In genomic region chr22:26889794-26890193, GRCh38 we compare ENCODE assay signal across 28 cellular contexts.
DNase-seq lines count a peak whose midpoint lies in the region; ATAC-seq and TF ChIP-seq lines count a peak whose summit lies in the region.
"Had no signal": no experiment of that assay in that cellular context is flagged by ENCODE, and none has a peak within 500 bp of the region (broad histone marks: within the 10 kb centered on the region; RNA-seq: fewer than 3 reads in every experiment).

No MANE protein-coding gene starts in this region.

- ATAC-seq in GM21360 (IDR thresholded peaks at IDR 0.05; ENCODE audit: unreplicated experiment) = no peak
- no peak for ATAC-seq in GM18867 (IDR thresholded peaks at IDR 0.05; ENCODE audit: unreplicated experiment)
- ATAC-seq: activated CD8-positive, alpha-beta memory T cell treated with anti-CD3 and anti-CD28 coated beads, Interleukin-2, amount 10 ng/mL, durations not matched to agents 7 days and 5 days; gastroesophageal sphincter; stimulated activated naive CD8-positive, alpha-beta T cell treated with anti-CD3 and anti-CD28 coated beads, Interleukin-15, Interleukin-2, amounts not matched to agents 100 U/mL and 50 U/mL, for 24 hours; T-helper 17 cell had no signal

- H3K9ac ChIP-seq in neural cell (ENCODE audit: low read length) (no peak overlapping the region), mammary epithelial cell (ENCODE audit: insufficient read depth, low read length) (no peak overlapping the region)

- H3K4me2 ChIP-seq in neural cell (ENCODE audit: low read length) (no peak overlapping the region), mammary epithelial cell (ENCODE audit: insufficient read depth, low read depth, low read length) (no peak overlapping the region)
- H3K4me2 ChIP-seq: hepatocyte had no signal

- peak; percentile 21 for DNase-seq in EH (ENCODE audit: low read depth)
- DNase-seq in NOMO-1 (lab: John Stamatoyannopoulos, UW; ENCODE audit: unreplicated experiment in 2 of 2) = peak; percentile 39 to 56
- peak; percentile 78 for DNase-seq in esophagus muscularis mucosa (ENCODE audit: extremely low spot score)
- DNase-seq in mammary epithelial cell = no peak
- DNase-seq: activated CD4-positive, CD25-positive, alpha-beta regulatory T cell; activated CD8-positive, alpha-beta memory T cell treated with anti-CD3 and anti-CD28 coated beads, Interleukin-2, amount 10 ng/mL, durations not matched to agents 7 days and 5 days; activated gamma-delta T cell treated with Interleukin-2 at 50 U/mL for 16 hours; activated naive CD8-positive, alpha-beta T cell treated with anti-CD3 and anti-CD28 coated beads, Interleukin-2, amount 10 ng/mL, durations not matched to agents 7 days and 5 days; activated T-cell treated with anti-CD3 and anti-CD28 coated beads, Interleukin-2, amount 50 U/mL, for 48 hours; CD8-positive, alpha-beta memory T cell; dermis blood vessel endothelial cell; DMS 273 treated with DMSO at 0.1 percent for 48 hours; NCI-H1092; NCI-H1694 treated with DMSO at 0.1 percent for 48 hours; NCI-H446 treated with DMSO at 0.1 percent for 48 hours; NCI-H82; OCI-M1; small intestine; stimulated activated CD4-positive, alpha-beta T cell treated with anti-CD3 and anti-CD28 coated beads, Interleukin-1b, Interleukin-23, amount 100 ng/mL, for 48 hours; stimulated activated naive CD8-positive, alpha-beta T cell treated with anti-CD3 and anti-CD28 coated beads, Interleukin-15, Interleukin-2, amounts not matched to agents 100 U/mL and 50 U/mL, for 24 hours; T-helper 17 cell had no signal

- H3F3A ChIP-seq in neural cell (ENCODE audit: insufficient read depth, low read length, poor library complexity, severe bottlenecking) = no peaks in the 10 kb centered on the region

- no peak for TF ChIP-seq POLR2A in esophagus muscularis mucosa (IDR thresholded peaks at IDR 0.05; ENCODE audit: low read depth)

- CTCF ChIA-PET in mammary epithelial cell (lab: Charles Lee; ENCODE audit: low non-redundant PET) = no interaction called here

- 82% methylated on average over 7 of the region's 7 CpGs for WGBS in esophagus muscularis mucosa
- 90% methylated on average over 7 of the region's 7 CpGs for WGBS in mammary epithelial cell (ENCODE audit: low coverage, missing lambda C conversion rate)

- H3K79me2 ChIP-seq in neural cell (replicated peaks; ENCODE audit: insufficient read depth, low read length) (no peaks in the 10 kb centered on the region), mammary epithelial cell (ENCODE audit: insufficient read depth, low read length) (no peaks in the 10 kb centered on the region)
- H3K79me2 ChIP-seq: hepatocyte had no signal

- dilution Hi-C loops in mammary epithelial cell (cut with HindIII; ENCODE audit: low sequenced_read_pairs) = no loop called here

- H2AFZ ChIP-seq in neural cell (ENCODE audit: low read depth, low read length) (peak overlapping the region; percentile 0), mammary epithelial cell (ENCODE audit: low read depth, low read length) (no peak overlapping the region)
- H2AFZ ChIP-seq: hepatocyte had no signal

- H3K36me3 ChIP-seq in esophagus muscularis mucosa (no peaks in the 10 kb centered on the region), neural cell (ENCODE audit: insufficient read depth, low read length) (no peaks in the 10 kb centered on the region), mammary epithelial cell (ENCODE audit: insufficient read depth, low read length) (no peaks in the 10 kb centered on the region)
- H3K36me3 ChIP-seq: gastroesophageal sphincter, right atrium auricular region had no signal

- no peaks in the 10 kb centered on the region for H3K9me2 ChIP-seq in neural cell (ENCODE audit: insufficient read depth, low read length)

- TF ChIP-seq EP300 in esophagus muscularis mucosa (IDR thresholded peaks at IDR 0.05) (no peak), neural cell (conservative IDR thresholded peaks at IDR 0.05; ENCODE audit: poor library complexity, severe bottlenecking) (no peak)

- H3K4me3 ChIP-seq in esophagus muscularis mucosa (no peak overlapping the region), neural cell (ENCODE audit: low read length) (no peak overlapping the region), mammary epithelial cell (replicated peaks in 1 of 3; ENCODE audit: insufficient read depth in 1 of 3, low read depth in 2 of 3, low read length in 3 of 3) (no peak overlapping the region)
- H3K4me3 ChIP-seq: gastroesophageal sphincter, hepatocyte, right atrium auricular region, SK-N-MC had no signal

- no peak for TF ChIP-seq RAD21 in neural cell (conservative IDR thresholded peaks at IDR 0.05)

- H3K27me3 ChIP-seq in esophagus muscularis mucosa (no peaks in the 10 kb centered on the region), neural cell (ENCODE audit: insufficient read depth, low read depth, low read length) (no peaks in the 10 kb centered on the region), mammary epithelial cell (ENCODE audit: insufficient read depth, low read length) (no peaks in the 10 kb centered on the region)
- H3K27me3 ChIP-seq: gastroesophageal sphincter, hepatocyte, right atrium auricular region had no signal

- intact Hi-C loops in esophagus muscularis mucosa (cut with DNase I) = loop anchor here (10.0 kb wide), 1 partner anchor 305 kb away; no protein-coding TSS in a partner anchor
- intact Hi-C loops in mammary epithelial cell (cut with micrococcal nuclease) = no loop called here

- H4K20me1 ChIP-seq in neural cell (ENCODE audit: insufficient read depth) (no peaks in the 10 kb centered on the region), mammary epithelial cell (ENCODE audit: insufficient read depth, low read length) (no peaks in the 10 kb centered on the region)

- H3K4me1 ChIP-seq in esophagus muscularis mucosa = peaks cover 5 to 60% (median 50%) of the 10 kb centered on the region in 4 donors
- H3K4me1 ChIP-seq in mammary epithelial cell (ENCODE audit: insufficient read depth, low read length) = peaks cover 17% of the 10 kb centered on the region

- H3K27ac ChIP-seq in esophagus muscularis mucosa (replicated peaks in 1 of 4) = no peak overlapping the region
- peak overlapping the region; percentile 3 for H3K27ac ChIP-seq in neural cell (ENCODE audit: low read length)
- H3K27ac ChIP-seq in mammary epithelial cell (ENCODE audit: insufficient read depth, low read depth, low read length) = no peak overlapping the region
- H3K27ac ChIP-seq: gastroesophageal sphincter, hepatocyte, right atrium auricular region, SK-N-MC had no signal

- BruUV-seq in mammary epithelial cell (replicated peaks; lab: Mats Ljungman, UMichigan) = no TSS peak

- in situ Hi-C loops in mammary epithelial cell (cut with MboI; ENCODE audit: low sequenced_read_pairs in 2 of 2) = no loop called here

- H3K9me3 ChIP-seq in esophagus muscularis mucosa (no peaks in the 10 kb centered on the region), neural cell (ENCODE audit: low read length) (no peaks in the 10 kb centered on the region), mammary epithelial cell (replicated peaks; ENCODE audit: insufficient read depth, low read length) (no peaks in the 10 kb centered on the region)
- H3K9me3 ChIP-seq: gastroesophageal sphincter, right atrium auricular region had no signal

- TF ChIP-seq CTCF in esophagus muscularis mucosa (IDR thresholded peaks at IDR 0.05) = no peak
- no peak for TF ChIP-seq CTCF in neural cell (IDR thresholded peaks at IDR 0.05; ENCODE audit: poor library complexity, severe bottlenecking)
- TF ChIP-seq CTCF in mammary epithelial cell (conservative IDR thresholded peaks at IDR 0.05 in 1 of 2, IDR thresholded peaks at IDR 0.05 in 1 of 2; ENCODE audit: extremely low read depth in 1 of 2, insufficient read depth in 1 of 2, low read depth in 1 of 2, low read length in 2 of 2) = no peak

TF ChIP-seq in neural cell, 6 proteins besides CTCF, POLR2A, EP300 and RAD21:
- no peak for TF ChIP-seq REST (IDR thresholded peaks at IDR 0.05; ENCODE audit: borderline replicate concordance)
- TF ChIP-seq MXI1 (conservative IDR thresholded peaks at IDR 0.05; ENCODE audit: poor library complexity, severe bottlenecking) = no peak
- no peak for TF ChIP-seq POLR2AphosphoS5 (IDR thresholded peaks at IDR 0.05)
- TF ChIP-seq TAF1 (IDR thresholded peaks at IDR 0.05; ENCODE audit: low read depth) = no peak
- no peak for TF ChIP-seq EZH2 (IDR thresholded peaks at IDR 0.05; ENCODE audit: borderline replicate concordance, insufficient read depth, low read length, poor library complexity, severe bottlenecking)
- TF ChIP-seq SMC3 (conservative IDR thresholded peaks at IDR 0.05; ENCODE audit: poor library complexity) = no peak
